ENCODE assay signal across 23 cellular contexts in the genomic region with DNA sequence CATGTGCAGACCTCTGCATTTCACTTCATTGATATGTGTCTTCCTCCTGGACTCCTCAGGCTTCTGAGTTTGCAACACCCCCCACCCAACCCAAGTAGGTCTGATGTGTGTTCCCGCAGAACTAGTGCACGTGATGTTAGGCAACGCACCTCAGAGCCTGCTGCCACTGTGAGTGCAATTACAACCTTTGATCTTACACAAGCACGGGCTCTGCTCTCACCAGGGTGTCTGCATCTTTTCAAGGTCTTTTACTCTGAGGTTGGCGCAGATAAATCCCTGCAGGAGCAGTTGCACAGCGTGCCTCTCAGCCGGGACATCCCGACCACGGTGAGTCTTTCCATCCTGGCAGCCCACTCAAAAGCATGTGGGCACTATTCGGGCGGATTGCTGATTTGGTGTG.
"Had no signal": no experiment of that assay in that cellular context is flagged by ENCODE, and none has a peak within 500 bp of the region (broad histone marks: within the 10 kb centered on the region; RNA-seq: fewer than 3 reads in every experiment).

No MANE protein-coding gene starts in this region.

- H3K9me3 Mint-ChIP-seq: activated naive CD4-positive, alpha-beta T cell treated with anti-CD3 and anti-CD28 coated beads for 36 hours; activated naive CD8-positive, alpha-beta T cell treated with anti-CD3 and anti-CD28 coated beads, Interleukin-2, amount 10 ng/mL, durations not matched to agents 7 days and 5 days had no signal

- ATAC-seq: activated CD4-positive, CD25-positive, alpha-beta regulatory T cell treated with anti-CD3 and anti-CD28 coated beads, Interleukin-2, amount 50 U/mL, for 24 hours; heart right ventricle; left ventricle myocardium superior; pancreas; stimulated activated naive B cell treated with anti-CD40 and anti-IgM and Interleukin-4, amounts not matched to agents 10 μg/mL and 1 μg/mL and 100 μg/mL, for 72 hours had no signal

- H3K27ac Mint-ChIP-seq: activated naive CD4-positive, alpha-beta T cell treated with anti-CD3 and anti-CD28 coated beads for 36 hours; activated naive CD8-positive, alpha-beta T cell treated with anti-CD3 and anti-CD28 coated beads, Interleukin-2, amount 10 ng/mL, durations not matched to agents 7 days and 5 days; stimulated activated naive B cell treated with anti-CD40 and anti-IgM and Interleukin-4, amounts not matched to agents 10 μg/mL and 1 μg/mL and 100 μg/mL, for 72 hours had no signal

- H3K9me3 ChIP-seq: esophagus muscularis mucosa, heart right ventricle, pancreas, prostate gland, stomach, thyroid gland, upper lobe of left lung, vagina had no signal

- H3K4me3 Mint-ChIP-seq: activated naive CD4-positive, alpha-beta T cell treated with anti-CD3 and anti-CD28 coated beads for 36 hours; activated naive CD8-positive, alpha-beta T cell treated with anti-CD3 and anti-CD28 coated beads, Interleukin-2, amount 10 ng/mL, durations not matched to agents 7 days and 5 days; stimulated activated naive B cell treated with anti-CD40 and anti-IgM and Interleukin-4, amounts not matched to agents 10 μg/mL and 1 μg/mL and 100 μg/mL, for 72 hours had no signal

- H3K36me3 ChIP-seq: esophagus muscularis mucosa, heart right ventricle, pancreas, prostate gland, stomach, thyroid gland, upper lobe of left lung, vagina had no signal

- H3K36me3 Mint-ChIP-seq: activated naive CD8-positive, alpha-beta T cell treated with anti-CD3 and anti-CD28 coated beads, Interleukin-2, amount 10 ng/mL, durations not matched to agents 7 days and 5 days; stimulated activated naive B cell treated with anti-CD40 and anti-IgM and Interleukin-4, amounts not matched to agents 10 μg/mL and 1 μg/mL and 100 μg/mL, for 72 hours had no signal

- DNase-seq: activated CD4-positive, alpha-beta T cell treated with anti-CD3 and anti-CD28 coated beads for 48 hours; activated CD4-positive, alpha-beta T cell treated with anti-CD3 and anti-CD28 coated beads, Interleukin-2, amount 50 U/mL, for 48 hours; activated CD8-positive, alpha-beta memory T cell treated with anti-CD3 and anti-CD28 coated beads for 24 hours; activated effector memory CD4-positive, alpha-beta T cell treated with Interleukin-2 at 50 U/mL for 16 hours; activated naive CD4-positive, alpha-beta T cell treated with anti-CD3 and anti-CD28 coated beads for 36 hours; activated naive CD8-positive, alpha-beta T cell treated with anti-CD3 and anti-CD28 coated beads, Interleukin-2, amount 10 ng/mL, durations not matched to agents 7 days and 5 days; amniotic stem cell; caudate nucleus; foreskin melanocyte; heart right ventricle; left ventricle myocardium superior; pancreas; stimulated activated CD4-positive, alpha-beta T cell treated with anti-CD3 and anti-CD28 coated beads, Interleukin-15, amount 100 ng/mL, for 24 hours; stimulated activated CD4-positive, alpha-beta T cell treated with anti-CD3 and anti-CD28 coated beads, Interleukin-2, amount 100 ng/mL, for 24 hours; stimulated activated naive B cell treated with anti-CD40 and anti-IgM and Interleukin-4, amounts not matched to agents 10 μg/mL and 1 μg/mL and 100 μg/mL, for 72 hours; stomach; thyroid gland; upper lobe of left lung had no signal

- H3K27me3 ChIP-seq: thyroid gland, upper lobe of left lung, vagina had no signal

- H3K4me1 Mint-ChIP-seq: stimulated activated naive B cell treated with anti-CD40 and anti-IgM and Interleukin-4, amounts not matched to agents 10 μg/mL and 1 μg/mL and 100 μg/mL, for 72 hours had no signal

- H3K4me1 ChIP-seq: esophagus muscularis mucosa, pancreas, prostate gland, stomach, thyroid gland, upper lobe of left lung, vagina had no signal

- H3K4me3 ChIP-seq: esophagus muscularis mucosa, heart right ventricle, pancreas, prostate gland, stomach, thyroid gland, upper lobe of left lung, vagina had no signal

- H3K27ac ChIP-seq: esophagus muscularis mucosa, heart right ventricle, pancreas, prostate gland, stomach, thyroid gland, upper lobe of left lung, vagina, VCaP had no signal
